In genomic region chr18:26545737-26546136, GRCh38 we compare ENCODE assay signal across 1 cellular context.
TF ChIP-seq lines count a peak whose summit lies in the region.

No MANE protein-coding gene starts in this region.

TF ChIP-seq in HepG2, 621 proteins besides CTCF, POLR2A, EP300 and RAD21:
- TF ChIP-seq TOE1 (CRISPR knock-in tag; IDR thresholded peaks at IDR 0.05) = no peak
- TF ChIP-seq MAFF (IDR thresholded peaks at IDR 0.05; ENCODE audit: low read depth, low read length) = peak; percentile 59; the same call in 1 of the 2 replicates
- TF ChIP-seq MAFK (conservative IDR thresholded peaks at IDR 0.05 in 1 of 2, IDR thresholded peaks at IDR 0.05 in 1 of 2; ENCODE audit: low read length in 2 of 2) = peak; percentile 63 to 67; a peak in 3 of 4 replicates
- TF ChIP-seq ZNF282 (IDR thresholded peaks at IDR 0.05; ENCODE audit: partially characterized antibody) = no peak
- TF ChIP-seq HES4 (CRISPR knock-in tag; IDR thresholded peaks at IDR 0.05; ENCODE audit: borderline replicate concordance) = no peak
- no peak for TF ChIP-seq ZNF670 (CRISPR knock-in tag; IDR thresholded peaks at IDR 0.05; ENCODE audit: borderline replicate concordance)
- peak; percentile 4; the same call in 1 of the 2 replicates for TF ChIP-seq ZMYM4 (CRISPR knock-in tag; IDR thresholded peaks at IDR 0.05)
- TF ChIP-seq SYNCRIP (IDR thresholded peaks at IDR 0.05; ENCODE audit: insufficient read depth, low read depth, low read length) = no peak
